Comparison of ENCODE assay signal across 25 cellular contexts in the genomic region with DNA sequence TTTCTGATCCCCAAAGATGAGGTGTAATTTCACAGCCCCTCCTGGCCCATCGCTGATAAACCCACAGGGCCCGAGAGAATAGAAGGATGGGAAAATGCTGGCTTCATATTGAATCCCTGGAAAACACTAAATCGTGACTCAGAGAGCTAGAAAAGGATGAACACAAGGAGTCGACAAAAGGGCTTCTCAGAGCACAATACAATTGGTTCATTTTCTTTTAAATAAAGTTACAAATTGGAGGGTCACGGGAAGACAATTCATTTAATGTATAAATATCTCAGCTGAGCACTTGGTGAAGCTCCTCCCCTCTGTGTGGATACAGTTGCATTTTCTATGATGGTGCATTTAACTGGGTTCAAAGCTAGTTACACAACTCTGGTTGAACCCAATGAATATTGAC. TPM values are rescaled to one million over a fixed set of nuclear protein-coding genes. Genes with fewer than 3 reads are reported as not detected.
DNase-seq lines count a peak whose midpoint lies in the region; ATAC-seq lines count a peak whose summit lies in the region.
"Had no signal": no experiment of that assay in that cellular context is flagged by ENCODE, and none has a peak within 500 bp of the region (broad histone marks: within the 10 kb centered on the region; RNA-seq: fewer than 3 reads in every experiment).

No MANE protein-coding gene starts in this region.

- H3K36me3 Mint-ChIP-seq in activated T-helper 17 cell treated with anti-CD3 and anti-CD28 coated beads, Interleukin-2, amount 50 U/mL, for 72 hours (ENCODE audit: low read depth), result peaks cover 80% of the 10 kb centered on the region

- no peak overlapping the region for H3K4me3 Mint-ChIP-seq in activated T-helper 17 cell treated with anti-CD3 and anti-CD28 coated beads, Interleukin-2, amount 50 U/mL, for 72 hours
- H3K4me3 Mint-ChIP-seq: CD14-positive monocyte; CD4-positive, alpha-beta T cell; CD8-positive, alpha-beta memory T cell; HFFc6 had no signal

- H3K27ac Mint-ChIP-seq in activated T-helper 17 cell treated with anti-CD3 and anti-CD28 coated beads, Interleukin-2, amount 50 U/mL, for 72 hours, result peak overlapping the region; percentile 2
- H3K27ac Mint-ChIP-seq: CD4-positive, alpha-beta T cell; HFFc6 had no signal

- DNase-seq in COLO829 (ENCODE audit: low spot score), result peak; percentile 85
- DNase-seq in epidermal melanocyte (ENCODE audit: insufficient read length, low spot score), result peak; percentile 91
- DNase-seq in pons (ENCODE audit: low spot score), result peak; percentile 72
- DNase-seq in NK-92 (lab: John Stamatoyannopoulos, UW; ENCODE audit: unreplicated experiment), result no peak
- no peak for DNase-seq in ureter (ENCODE audit: low spot score)
- DNase-seq in stimulated activated CD4-positive, alpha-beta T cell treated with anti-CD3 and anti-CD28 coated beads, Interleukin-2, amount 100 ng/mL, for 48 hours, result no peak
- DNase-seq in GM19240 (ENCODE audit: insufficient read length, low spot score), result no peak
- DNase-seq: 8988T; ACHN; AML-193; BE2C; Calu3; CD4-positive, alpha-beta T cell; CD8-positive, alpha-beta memory T cell; COR-L47; DMS53; DMS79 treated with DMSO at 0.1 percent for 48 hours; GF-D8; GOT3; HFFc6 had no signal

- no peaks in the 10 kb centered on the region for H3K9me3 Mint-ChIP-seq in activated T-helper 17 cell treated with anti-CD3 and anti-CD28 coated beads, Interleukin-2, amount 50 U/mL, for 72 hours
- H3K9me3 Mint-ChIP-seq: CD4-positive, alpha-beta T cell; CD8-positive, alpha-beta memory T cell; HFFc6 had no signal

- no peaks in the 10 kb centered on the region for H3K27me3 Mint-ChIP-seq in activated T-helper 17 cell treated with anti-CD3 and anti-CD28 coated beads, Interleukin-2, amount 50 U/mL, for 72 hours
- H3K27me3 Mint-ChIP-seq: CD4-positive, alpha-beta T cell; CD8-positive, alpha-beta memory T cell had no signal

- H3K4me1 Mint-ChIP-seq in activated T-helper 17 cell treated with anti-CD3 and anti-CD28 coated beads, Interleukin-2, amount 50 U/mL, for 72 hours, result no peaks in the 10 kb centered on the region

- no peak for ATAC-seq in activated T-helper 17 cell treated with anti-CD3 and anti-CD28 coated beads, Interleukin-2, amount 50 U/mL, for 72 hours (replicated peaks)
- ATAC-seq: A549 had no signal

RNA-seq across cellular contexts. Expression of a gene that starts 13.9 kb away (rescaled TPM):
- total RNA-seq in activated T-helper 17 cell treated with anti-CD3 and anti-CD28 coated beads, Interleukin-2, amount 50 U/mL, for 72 hours, result 10 to 100 TPM in 1 of 2 donors, 1 to 10 TPM in 1; 2.6 to 13.9 TPM
- 8.2 TPM for total RNA-seq in ureter

RNA-seq across cellular contexts. Expression of a gene that starts 23.8 kb away (rescaled TPM):
- 1,000 to 10,000 TPM; 1,259 to 1,366 TPM for total RNA-seq in activated T-helper 17 cell treated with anti-CD3 and anti-CD28 coated beads, Interleukin-2, amount 50 U/mL, for 72 hours
- total RNA-seq in ureter, result 1,081 TPM

RNA-seq across cellular contexts. Expression of a gene that starts 46.8 kb away (rescaled TPM):
- total RNA-seq in activated T-helper 17 cell treated with anti-CD3 and anti-CD28 coated beads, Interleukin-2, amount 50 U/mL, for 72 hours, result 1 to 10 TPM in 1 of 2 donors, under 1 TPM in 1; 0.19 to 1.6 TPM
- not detected for total RNA-seq in ureter
- total RNA-seq: Calu3, Daoy, G401, HFFc6 had no signal

Comparison
In these comparisons a context has a peak if more than half of its experiments do, and no peak if none do; other contexts are left out.
1. DNase-seq: peak in COLO829 (single experiment), epidermal melanocyte (single experiment) and pons (single experiment); none in NK-92 (single experiment), ureter (single experiment), stimulated activated CD4-positive, alpha-beta T cell treated with anti-CD3 and anti-CD28 coated beads, Interleukin-2, amount 100 ng/mL, for 48 hours (0 of 2) and GM19240 (single experiment).